In genomic region chr2:25270061-25270460, GRCh38 we compare ENCODE assay signal across 28 cellular contexts.
DNase-seq lines count a peak whose midpoint lies in the region; ATAC-seq and TF ChIP-seq lines count a peak whose summit lies in the region.
"Had no signal": no experiment of that assay in that cellular context is flagged by ENCODE, and none has a peak within 500 bp of the region (broad histone marks: within the 10 kb centered on the region; RNA-seq: fewer than 3 reads in every experiment).

No MANE protein-coding gene starts in this region.

- DNase-seq in H7: peak; percentile 79
- peak; percentile 50 for DNase-seq in WTC11 (ENCODE audit: low spot score)
- DNase-seq in iPS-NIHi7 (ENCODE audit: extremely low spot score): peak; percentile 57
- peak; percentile 56 to 77 for DNase-seq in trophoblast cell
- no peak for DNase-seq in 8988T
- DNase-seq in C1 segment of cervical spinal cord (lab: John Stamatoyannopoulos, UW): no peak
- DNase-seq: activated CD4-positive, alpha-beta T cell treated with anti-CD3 and anti-CD28 coated beads for 48 hours; activated gamma-delta T cell; adrenal gland; body of pancreas; Calu3; DND-41; dorsolateral prefrontal cortex; gastrocnemius medialis; KBM-7; lower lobe of right lung; mucosa of descending colon; NCI-H1092 treated with DMSO at 0.1 percent for 48 hours; NCI-H187; NCI-H2171; SJCRH30; stomach; tibial artery; WERI-Rb-1 had no signal

- no peak overlapping the region for H3K4me2 ChIP-seq in trophoblast cell (ENCODE audit: low read length)
- H3K4me2 ChIP-seq: BLaER1 treated with 17β-estradiol and CSF1 and Interleukin-3, amounts not matched to agents 10 nM and 100 nM; smooth muscle cell had no signal

- TF ChIP-seq CTCF in WTC11 (IDR thresholded peaks at IDR 0.05): no peak

- H3K4me1 ChIP-seq in trophoblast cell (ENCODE audit: control insufficient read depth in 1 of 2, insufficient read depth in 2 of 2, low read length in 2 of 2): peaks cover 9 to 12% of the 10 kb centered on the region in 2 experiments
- H3K4me1 ChIP-seq: body of pancreas, SJCRH30 had no signal

- H3K4me3 Mint-ChIP-seq in WTC11: no peak overlapping the region

- ATAC-seq in WTC11: peak; percentile 89
- no peak for ATAC-seq in HG03457 (IDR thresholded peaks at IDR 0.05; ENCODE audit: unreplicated experiment)
- ATAC-seq: body of pancreas, gastrocnemius medialis, lower lobe of right lung, mucosa of descending colon had no signal

- H3K36me3 ChIP-seq in H7 (replicated peaks; ENCODE audit: control insufficient read depth, insufficient read depth, low read length) (no peaks in the 10 kb centered on the region; the same call in 1 of the 2 replicates), trophoblast cell (ENCODE audit: control insufficient read depth in 1 of 2, insufficient read depth in 2 of 2, low read length in 2 of 2) (no peaks in the 10 kb centered on the region)

- WGBS in trophoblast cell (ENCODE audit: extremely low coverage, insufficient coverage, insufficient read length): no CpG with 5 or more reads among the region's 7 CpGs

- H3K9me3 ChIP-seq in trophoblast cell (ENCODE audit: insufficient read depth, low read depth, low read length): no peaks in the 10 kb centered on the region
- H3K9me3 ChIP-seq: adrenal gland; BLaER1 treated with 17β-estradiol and CSF1 and Interleukin-3, amounts not matched to agents 10 nM and 100 nM; body of pancreas; gastrocnemius medialis; lower lobe of right lung; mucosa of descending colon; right atrium auricular region; SJCRH30; stomach; tibial artery had no signal

- H3K4me1 Mint-ChIP-seq in WTC11: peaks cover 42% of the 10 kb centered on the region

- no peak overlapping the region for H4K12ac ChIP-seq in trophoblast cell (ENCODE audit: low read depth, low read length)

- H2BK120ac ChIP-seq in trophoblast cell (ENCODE audit: insufficient read depth, low read length, poor library complexity): no peak overlapping the region

- H3K9me3 Mint-ChIP-seq in WTC11: no peaks in the 10 kb centered on the region

- H3K27me3 ChIP-seq in H7 (ENCODE audit: control insufficient read depth, insufficient read depth, low read length): no peaks in the 10 kb centered on the region
- H3K27me3 ChIP-seq in trophoblast cell (ENCODE audit: insufficient read depth, low read length): no peaks in the 10 kb centered on the region
- H3K27me3 ChIP-seq: adrenal gland; BLaER1 treated with 17β-estradiol and CSF1 and Interleukin-3, amounts not matched to agents 10 nM and 100 nM; body of pancreas; dorsolateral prefrontal cortex; gastrocnemius medialis; right atrium auricular region; SJCRH30; stomach; tibial artery had no signal

- CTCF ChIA-PET in WTC11 (lab: Charles Lee): interaction anchor here (0.8 to 1.6 kb wide), 7 partner anchors 9 to 395 kb away, joined by 3 to 10 read pairs (median 4); no protein-coding TSS in a partner anchor

- H2BK12ac ChIP-seq in trophoblast cell (ENCODE audit: low read length): no peak overlapping the region

- H3K9ac ChIP-seq in trophoblast cell (ENCODE audit: low read length): no peak overlapping the region
- H3K9ac ChIP-seq: BLaER1 treated with 17β-estradiol and CSF1 and Interleukin-3, amounts not matched to agents 10 nM and 100 nM had no signal

- no peak overlapping the region for H3K4ac ChIP-seq in trophoblast cell (ENCODE audit: low read depth, low read length)

- H2AK5ac ChIP-seq in trophoblast cell (ENCODE audit: low read length): no peak overlapping the region

- no peaks in the 10 kb centered on the region for H3K36me3 Mint-ChIP-seq in WTC11

- H3K27ac Mint-ChIP-seq in WTC11: peak overlapping the region; percentile 86

- POLR2A ChIA-PET in WTC11 (lab: Charles Lee): interaction anchor here (0.7 to 2.1 kb wide), 4 partner anchors 10 to 104 kb away, joined by 3 to 10 read pairs (median 3); no protein-coding TSS in a partner anchor

- H2BK5ac ChIP-seq in trophoblast cell (ENCODE audit: low read depth, low read length, poor library complexity): no peak overlapping the region

- H3K14ac ChIP-seq in trophoblast cell (ENCODE audit: low read length): no peak overlapping the region

- no peak overlapping the region for H3K18ac ChIP-seq in trophoblast cell (ENCODE audit: low read length)

- no peak overlapping the region for H3K27ac ChIP-seq in trophoblast cell (ENCODE audit: low read depth, low read length)
- H3K27ac ChIP-seq: adrenal gland; BLaER1 treated with 17β-estradiol and CSF1 and Interleukin-3, amounts not matched to agents 10 nM and 100 nM; body of pancreas; gastrocnemius medialis; lower lobe of right lung; right atrium auricular region; SJCRH30; stomach; tibial artery; WERI-Rb-1 had no signal

- no peak overlapping the region for H4K91ac ChIP-seq in trophoblast cell (ENCODE audit: low read depth, low read length)

- no peak overlapping the region for H3K23ac ChIP-seq in trophoblast cell (ENCODE audit: low read length)

- H3K27me3 Mint-ChIP-seq in WTC11 (ENCODE audit: low read depth): no peaks in the 10 kb centered on the region; the same call in 1 of the 2 replicates

- H3K79me2 ChIP-seq in trophoblast cell (ENCODE audit: control insufficient read depth, insufficient read depth, low read length, poor library complexity): no peaks in the 10 kb centered on the region

- no peak overlapping the region for H4K8ac ChIP-seq in trophoblast cell (ENCODE audit: low read depth, low read length)

- no peaks in the 10 kb centered on the region for H3K79me1 ChIP-seq in trophoblast cell (ENCODE audit: low read length)

- H3K4me3 ChIP-seq in H7 (ENCODE audit: insufficient read depth, low read depth, low read length): no peak overlapping the region
- no peak overlapping the region for H3K4me3 ChIP-seq in trophoblast cell (ENCODE audit: low read depth, low read length)
- H3K4me3 ChIP-seq: adrenal gland; BLaER1 treated with 17β-estradiol and CSF1 and Interleukin-3, amounts not matched to agents 10 nM and 100 nM; body of pancreas; dorsolateral prefrontal cortex; gastrocnemius medialis; lower lobe of right lung; mucosa of descending colon; right atrium auricular region; SJCRH30; smooth muscle cell; stomach; tibial artery had no signal

- H2AFZ ChIP-seq in trophoblast cell (ENCODE audit: insufficient read depth, low read length, poor library complexity): no peak overlapping the region

TF ChIP-seq in WTC11, 78 proteins besides CTCF, POLR2A, EP300 and RAD21:
- TF ChIP-seq FOXP1 (CRISPR knock-in tag; IDR thresholded peaks at IDR 0.05; ENCODE audit: borderline replicate concordance): 0 out of 2 replicates have a peak, but pooled peaks have one; percentile 21
- no peak for TF ChIP-seq OVOL2 (CRISPR knock-in tag; IDR thresholded peaks at IDR 0.05; ENCODE audit: borderline replicate concordance)
- TF ChIP-seq HMGXB4 (CRISPR knock-in tag; IDR thresholded peaks at IDR 0.05): no peak
- TF ChIP-seq FOXK1 (CRISPR knock-in tag; IDR thresholded peaks at IDR 0.05): peak; percentile 28; the same call in 1 of the 2 replicates

Comparison
In these comparisons a context has a peak if more than half of its experiments do, and no peak if none do; other contexts are left out.
1. DNase-seq: peak in H7 (single experiment), WTC11 (single experiment), iPS-NIHi7 (single experiment) and trophoblast cell (2 of 2); none in 8988T (single experiment) and C1 segment of cervical spinal cord (0 of 14).